In the genomic region with DNA sequence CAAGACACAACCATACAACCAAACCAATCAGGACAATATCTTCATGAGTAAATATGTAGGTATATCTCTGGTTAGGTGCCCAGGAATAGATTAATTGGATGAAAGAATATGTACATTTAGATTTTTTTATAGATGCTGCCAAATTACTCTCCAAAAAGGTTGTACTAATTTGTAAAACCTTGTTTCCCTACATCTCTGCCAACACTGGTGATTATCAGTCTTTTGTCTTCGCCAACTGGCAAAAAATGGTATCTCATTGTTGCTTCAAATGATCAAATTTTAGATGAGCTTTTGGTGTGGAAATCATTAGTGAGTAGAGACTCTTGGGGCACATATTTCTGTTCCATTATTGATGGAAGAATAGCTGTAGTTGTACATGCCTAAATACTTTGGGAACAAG, we compare ENCODE assay signal across 1 cellular context.
TF ChIP-seq lines count a peak whose summit lies in the region.

No MANE protein-coding gene starts in this region.

TF ChIP-seq in K562, 482 proteins besides CTCF, POLR2A, EP300 and RAD21:
- TF ChIP-seq GMEB1 (CRISPR knock-in tag; IDR thresholded peaks at IDR 0.05) = no peak
- TF ChIP-seq ETS2 (tag; IDR thresholded peaks at IDR 0.05; ENCODE audit: borderline replicate concordance, poor library complexity, severe bottlenecking) = no peak
- peak; percentile 10 for TF ChIP-seq RBM25 (IDR thresholded peaks at IDR 0.05; ENCODE audit: low read depth, low read length, severe bottlenecking)
- TF ChIP-seq PHB (CRISPR knock-in tag; IDR thresholded peaks at IDR 0.05) = no peak
- TF ChIP-seq NRF1 (conservative IDR thresholded peaks at IDR 0.05 in 1 of 2, IDR thresholded peaks at IDR 0.05 in 1 of 2) = no peak
TF ChIP-seq in K562: peak in this region for 1.
